8 cellular contexts compared by ENCODE assay signal in the genomic region with DNA sequence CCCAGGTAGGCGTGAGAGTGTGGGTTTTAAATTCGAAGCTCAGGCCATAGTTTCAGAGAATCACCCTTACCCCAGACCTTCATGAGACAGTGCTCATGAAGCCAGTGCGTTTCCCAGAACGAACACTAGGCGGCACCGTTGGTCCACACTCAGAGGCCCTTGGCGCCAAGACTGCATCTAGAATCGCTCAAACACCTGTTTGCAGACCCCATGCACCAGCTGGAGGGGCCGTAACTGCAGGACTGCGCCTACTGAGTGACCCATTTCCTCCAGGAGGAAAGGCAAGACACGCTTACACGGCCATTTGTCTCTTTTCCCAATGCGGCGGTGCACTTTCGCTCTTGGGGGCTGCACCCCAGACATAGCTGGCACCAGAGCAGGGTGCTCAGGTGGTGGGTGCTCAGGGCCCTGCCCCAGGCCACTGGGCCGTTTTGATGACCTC. TPM values are rescaled to one million over a fixed set of nuclear protein-coding genes. Genes with fewer than 3 reads are reported as not detected.
DNase-seq lines count a peak whose midpoint lies in the region; ATAC-seq and TF ChIP-seq lines count a peak whose summit lies in the region.

No MANE protein-coding gene starts in this region.

- H3K4me3 Mint-ChIP-seq in CD4-positive, alpha-beta T cell = no peak overlapping the region
- H3K4me3 Mint-ChIP-seq in activated T-helper 2 cell treated with anti-CD3 and anti-CD28 coated beads, Interferon-gamma antibody, Interleukin-2, Interleukin-4, amounts not matched to agents 10 μg/mL and 5 μg/mL and 100 μg/mL, durations not matched to agents 14 hours and 24 hours and 36 hours (ENCODE audit: low read depth) = no peak overlapping the region

- peak; percentile 98 for TF ChIP-seq CTCF in CD4-positive, alpha-beta T cell (IDR thresholded peaks at IDR 0.05)
- peak; percentile 97 for TF ChIP-seq CTCF in LNCAP (IDR thresholded peaks at IDR 0.05)
- TF ChIP-seq CTCF in RWPE2 (IDR thresholded peaks at IDR 0.05; ENCODE audit: poor library complexity, severe bottlenecking) = peak; percentile 97
- TF ChIP-seq CTCF in ovary (IDR thresholded peaks at IDR 0.05) = peak; percentile 40 to 71 (median 59)
- peak; percentile 87 to 96 (median 90) for TF ChIP-seq CTCF in tibial nerve (IDR thresholded peaks at IDR 0.05)

- DNase-seq in CD4-positive, alpha-beta T cell = peak; percentile 69 to 84 (median 76)
- DNase-seq in RWPE2 (ENCODE audit: low spot score) = peak; percentile 64
- peak; percentile 69 for DNase-seq in activated T-helper 2 cell treated with anti-CD3 and anti-CD28 coated beads, Interferon-gamma antibody, Interleukin-2, Interleukin-4, amounts not matched to agents 10 μg/mL and 5 μg/mL and 100 μg/mL, durations not matched to agents 14 hours and 24 hours and 36 hours (ENCODE audit: low spot score)
- peak; percentile 49 for DNase-seq in foreskin melanocyte
- peak; percentile 47 to 82 (median 71) for DNase-seq in ovary
- peak; percentile 78 to 94 for DNase-seq in tibial nerve (ENCODE audit: low spot score in 2 of 2)

- peak; percentile 94 for ATAC-seq in CD4-positive, alpha-beta T cell (ENCODE audit: poor library complexity)
- peak; percentile 58 for ATAC-seq in GM19455 (IDR thresholded peaks at IDR 0.05; ENCODE audit: unreplicated experiment)
- peak; percentile 82 for ATAC-seq in RWPE2 (ENCODE audit: low read depth)

- H3K27me3 ChIP-seq in CD4-positive, alpha-beta T cell (ENCODE audit: control insufficient read depth, insufficient read depth, low read length) = no peaks in the 10 kb centered on the region
- H3K27me3 ChIP-seq in RWPE2 (ENCODE audit: insufficient read depth, poor library complexity, severe bottlenecking) = no peaks in the 10 kb centered on the region
- H3K27me3 ChIP-seq in ovary = no peaks in the 10 kb centered on the region
- no peaks in the 10 kb centered on the region for H3K27me3 ChIP-seq in tibial nerve

- intact Hi-C loops in CD4-positive, alpha-beta T cell (cut with DNase I, micrococcal nuclease) = loop anchor here (1.0 to 5.0 kb wide), 8 partner anchors 14 to 911 kb away; no protein-coding TSS in a partner anchor
- intact Hi-C loops in activated T-helper 2 cell treated with anti-CD3 and anti-CD28 coated beads, Interferon-gamma antibody, Interleukin-2, Interleukin-4, amounts not matched to agents 10 μg/mL and 5 μg/mL and 100 μg/mL, durations not matched to agents 14 hours and 24 hours and 36 hours (cut with micrococcal nuclease) = loop anchor here (1.0 to 10.0 kb wide), 5 partner anchors 15 to 424 kb away; a partner anchor contains a TSS
- intact Hi-C loops in ovary (cut with DNase I) = loop anchor here in 2 of 4 donors (10.0 kb wide), 3 partner anchors 288 to 428 kb away; a partner anchor contains a TSS

- peaks cover 7% of the 10 kb centered on the region for H3K27me3 Mint-ChIP-seq in CD4-positive, alpha-beta T cell
- peaks cover 2% of the 10 kb centered on the region for H3K27me3 Mint-ChIP-seq in activated T-helper 2 cell treated with anti-CD3 and anti-CD28 coated beads, Interferon-gamma antibody, Interleukin-2, Interleukin-4, amounts not matched to agents 10 μg/mL and 5 μg/mL and 100 μg/mL, durations not matched to agents 14 hours and 24 hours and 36 hours (ENCODE audit: low read depth)

- H3K27ac ChIP-seq in CD4-positive, alpha-beta T cell (ENCODE audit: low read depth, low read length) = no peak overlapping the region
- H3K27ac ChIP-seq in RWPE2 (ENCODE audit: poor library complexity, severe bottlenecking) (no peak overlapping the region), ovary (no peak overlapping the region), tibial nerve (no peak overlapping the region)

- peaks cover 29% of the 10 kb centered on the region for H3K4me1 Mint-ChIP-seq in CD4-positive, alpha-beta T cell (ENCODE audit: low read depth)
- H3K4me1 Mint-ChIP-seq in activated T-helper 2 cell treated with anti-CD3 and anti-CD28 coated beads, Interferon-gamma antibody, Interleukin-2, Interleukin-4, amounts not matched to agents 10 μg/mL and 5 μg/mL and 100 μg/mL, durations not matched to agents 14 hours and 24 hours and 36 hours (ENCODE audit: low read depth) = peaks cover 47% of the 10 kb centered on the region

- no peak for TF ChIP-seq EP300 in ovary (IDR thresholded peaks at IDR 0.05)
- TF ChIP-seq EP300 in tibial nerve (IDR thresholded peaks at IDR 0.05) = no peak

- no peak overlapping the region for H3K27ac Mint-ChIP-seq in CD4-positive, alpha-beta T cell
- H3K27ac Mint-ChIP-seq in activated T-helper 2 cell treated with anti-CD3 and anti-CD28 coated beads, Interferon-gamma antibody, Interleukin-2, Interleukin-4, amounts not matched to agents 10 μg/mL and 5 μg/mL and 100 μg/mL, durations not matched to agents 14 hours and 24 hours and 36 hours = peak overlapping the region; percentile 25

- POLR2A ChIA-PET in CD4-positive, alpha-beta T cell (lab: Charles Lee) = interaction anchor here (0.5 to 1.4 kb wide), 8 partner anchors 15 to 159 kb away, joined by 3 to 8 read pairs (median 3); a partner anchor contains a TSS

- no peaks in the 10 kb centered on the region for H3K9me3 Mint-ChIP-seq in CD4-positive, alpha-beta T cell
- no peaks in the 10 kb centered on the region for H3K9me3 Mint-ChIP-seq in activated T-helper 2 cell treated with anti-CD3 and anti-CD28 coated beads, Interferon-gamma antibody, Interleukin-2, Interleukin-4, amounts not matched to agents 10 μg/mL and 5 μg/mL and 100 μg/mL, durations not matched to agents 14 hours and 24 hours and 36 hours

- H3K36me3 Mint-ChIP-seq in CD4-positive, alpha-beta T cell (ENCODE audit: low read depth) = no peaks in the 10 kb centered on the region
- H3K36me3 Mint-ChIP-seq in activated T-helper 2 cell treated with anti-CD3 and anti-CD28 coated beads, Interferon-gamma antibody, Interleukin-2, Interleukin-4, amounts not matched to agents 10 μg/mL and 5 μg/mL and 100 μg/mL, durations not matched to agents 14 hours and 24 hours and 36 hours (ENCODE audit: low read depth) = no peaks in the 10 kb centered on the region

- WGBS in ovary, 3 donors = 14 to 17% (median 17%) methylated on average over 16 of the region's 16 CpGs
- WGBS in tibial nerve, 2 donors = 14 to 17% methylated on average over 16 of the region's 16 CpGs

- H3K4me3 ChIP-seq in RWPE2 (ENCODE audit: severe bottlenecking) = no peak overlapping the region
- no peak overlapping the region for H3K4me3 ChIP-seq in ovary
- H3K4me3 ChIP-seq in tibial nerve = no peak overlapping the region

- H3K4me1 ChIP-seq in RWPE2 (ENCODE audit: insufficient read depth, poor library complexity, severe bottlenecking) = no peaks in the 10 kb centered on the region
- H3K4me1 ChIP-seq in ovary (ENCODE audit: insufficient read depth) = peaks cover 2% of the 10 kb centered on the region
- peaks cover 0 to 5% (median 0%) of the 10 kb centered on the region in 4 donors for H3K4me1 ChIP-seq in tibial nerve

- no peaks in the 10 kb centered on the region for H3K9me3 ChIP-seq in CD4-positive, alpha-beta T cell (ENCODE audit: control insufficient read depth, low read length)
- H3K9me3 ChIP-seq in RWPE2 (ENCODE audit: severe bottlenecking) (no peaks in the 10 kb centered on the region), ovary (no peaks in the 10 kb centered on the region), tibial nerve (no peaks in the 10 kb centered on the region)

- CTCF ChIA-PET in CD4-positive, alpha-beta T cell (lab: Charles Lee) = interaction anchor here (0.6 to 2.2 kb wide), 12 partner anchors 9 to 75 kb away, joined by 3 to 13 read pairs (median 4); no protein-coding TSS in a partner anchor

- TF ChIP-seq POLR2A in ovary (IDR thresholded peaks at IDR 0.05) = no peak
- no peak for TF ChIP-seq POLR2A in tibial nerve (IDR thresholded peaks at IDR 0.05)

- H3K36me3 ChIP-seq in RWPE2 (ENCODE audit: low read depth) (no peaks in the 10 kb centered on the region), ovary (no peaks in the 10 kb centered on the region), tibial nerve (no peaks in the 10 kb centered on the region)

RNA-seq across cellular contexts. Expression of a gene that starts 34.0 kb away (rescaled TPM):
- under 1 TPM; 0.41 to 0.61 TPM for total RNA-seq in CD4-positive, alpha-beta T cell
- total RNA-seq in activated T-helper 2 cell treated with anti-CD3 and anti-CD28 coated beads, Interferon-gamma antibody, Interleukin-2, Interleukin-4, amounts not matched to agents 10 μg/mL and 5 μg/mL and 100 μg/mL, durations not matched to agents 14 hours and 24 hours and 36 hours = 2.1 and 2.8 TPM in 2 replicates
- under 1 TPM; 0.12 to 0.43 (median 0.27) TPM for total RNA-seq in ovary
- under 1 TPM in 1 of 2 donors, not detected in 1; 0.15 TPM for polyA plus RNA-seq in ovary
- total RNA-seq in tibial nerve = 1 to 10 TPM in 2 of 4 donors, under 1 TPM in 1, not detected in 1; 0.22 to 3.3 (median 1.2) TPM

RNA-seq across cellular contexts. Expression of a gene that starts 40.1 kb away (rescaled TPM):
- 1 to 10 TPM; 2.0 TPM for total RNA-seq in CD4-positive, alpha-beta T cell
- total RNA-seq in activated T-helper 2 cell treated with anti-CD3 and anti-CD28 coated beads, Interferon-gamma antibody, Interleukin-2, Interleukin-4, amounts not matched to agents 10 μg/mL and 5 μg/mL and 100 μg/mL, durations not matched to agents 14 hours and 24 hours and 36 hours = 6.3 and 6.8 TPM in 2 replicates
- 10 to 100 TPM; 11.9 to 22.4 (median 15.6) TPM for total RNA-seq in ovary
- 10 to 100 TPM in 1 of 2 donors, 1 to 10 TPM in 1; 5.9 to 10.2 TPM for polyA plus RNA-seq in ovary
- 10 to 100 TPM; 17.4 to 30.4 (median 24.5) TPM for total RNA-seq in tibial nerve

RNA-seq across cellular contexts. Expression of a gene that starts 52.0 kb away (rescaled TPM):
- 1 to 10 TPM; 1.8 to 2.3 TPM for total RNA-seq in CD4-positive, alpha-beta T cell
- 1.8 and 1.9 TPM in 2 replicates for total RNA-seq in activated T-helper 2 cell treated with anti-CD3 and anti-CD28 coated beads, Interferon-gamma antibody, Interleukin-2, Interleukin-4, amounts not matched to agents 10 μg/mL and 5 μg/mL and 100 μg/mL, durations not matched to agents 14 hours and 24 hours and 36 hours
- 10 to 100 TPM in 4 of 7 donors, 1 to 10 TPM in 3; 6.2 to 54.0 (median 20.4) TPM for total RNA-seq in ovary
- polyA plus RNA-seq in ovary = 1 to 10 TPM; 6.9 to 9.1 TPM
- 10 to 100 TPM in 3 of 4 donors, 1 to 10 TPM in 1; 9.0 to 59.4 (median 41.8) TPM for total RNA-seq in tibial nerve
